Comparison of ENCODE assay signal across 25 cellular contexts in the genomic region with DNA sequence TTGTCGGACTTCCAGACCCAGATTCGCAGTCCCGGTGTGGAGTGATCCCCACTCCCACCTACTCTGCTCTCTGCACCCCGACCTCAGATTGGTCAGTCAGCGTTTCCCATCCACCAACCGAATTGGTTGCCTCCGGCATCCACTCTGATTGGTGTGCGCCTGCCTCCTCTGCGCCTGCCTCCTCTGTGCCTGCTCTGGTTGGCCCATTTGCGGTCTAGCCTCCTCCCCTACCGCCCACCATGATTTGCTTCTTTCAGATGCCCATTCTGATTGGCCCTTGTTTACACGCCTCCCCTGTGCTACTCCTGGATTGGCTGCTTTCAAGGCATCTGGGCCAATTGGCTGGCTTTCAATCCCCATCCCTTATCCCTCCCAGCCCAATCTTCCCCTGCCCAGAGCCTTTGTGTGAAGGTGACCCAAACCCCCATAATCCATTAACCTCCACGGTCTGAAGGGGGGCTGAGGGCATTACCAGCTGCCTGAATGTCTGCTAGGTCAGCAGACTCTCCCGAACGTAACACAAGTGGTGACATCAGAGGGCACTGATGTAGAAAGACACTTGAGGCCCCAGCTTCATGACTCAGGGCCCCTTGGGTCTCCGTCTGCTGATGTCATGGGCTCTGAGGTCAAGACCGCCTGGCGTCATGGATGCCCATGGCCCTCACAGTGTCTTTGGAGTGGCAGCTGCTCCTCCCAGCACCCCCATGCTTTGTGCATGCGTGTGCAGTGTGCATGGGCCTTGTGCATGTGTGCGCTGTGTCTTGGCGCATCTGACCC.
DNase-seq lines count a peak whose midpoint lies in the region; ATAC-seq, FAIRE-seq and TF ChIP-seq lines count a peak whose summit lies in the region.
"Had no signal": no experiment of that assay in that cellular context is flagged by ENCODE, and none has a peak within 500 bp of the region (broad histone marks: within the 10 kb centered on the region; RNA-seq: fewer than 3 reads in every experiment).

No MANE protein-coding gene starts in this region.

- H3K4me2 ChIP-seq in H1 (ENCODE audit: insufficient read depth in 1 of 2, low read depth in 2 of 2, low read length in 2 of 2) (no peak overlapping the region), mammary epithelial cell (ENCODE audit: insufficient read depth, low read depth, low read length) (no peak overlapping the region)
- H3K4me2 ChIP-seq: BLaER1 treated with 17β-estradiol and CSF1 and Interleukin-3, amounts not matched to agents 10 nM and 100 nM had no signal

- peak overlapping the region; percentile 47 for H4K91ac ChIP-seq in H1 (replicated peaks; ENCODE audit: insufficient read length, low read length)

- FAIRE-seq in H1 (lab: Jason Lieb, UNC), result no peak
- FAIRE-seq: GM19239, urothelium cell line had no signal

- no peak overlapping the region for H3K18ac ChIP-seq in H1 (ENCODE audit: extremely low read depth, low read length)

- no peak overlapping the region for H2BK120ac ChIP-seq in H1 (replicated peaks; ENCODE audit: low read depth, low read length)

- no peak overlapping the region for H2BK15ac ChIP-seq in H1 (ENCODE audit: low read length)

- no peaks in the 10 kb centered on the region for H3K79me2 ChIP-seq in H1 (ENCODE audit: control insufficient read depth in 1 of 2, insufficient read depth in 2 of 2, low read length in 2 of 2)
- no peaks in the 10 kb centered on the region for H3K79me2 ChIP-seq in mammary epithelial cell (ENCODE audit: insufficient read depth, low read length)

- peaks cover 3% of the 10 kb centered on the region for H3K36me3 Mint-ChIP-seq in activated T-cell treated with anti-CD3 and anti-CD28 coated beads, Interleukin-2, amount 50 U/mL, for 24 hours (ENCODE audit: low read depth)
- peaks cover 2% of the 10 kb centered on the region for H3K36me3 Mint-ChIP-seq in activated T-cell treated with anti-CD3 and anti-CD28 coated beads, Interleukin-2, amount 50 U/mL, for 4 hours (ENCODE audit: insufficient read depth)

- H3K4me1 ChIP-seq in HEK293 (ENCODE audit: control insufficient read depth, insufficient read depth, low read length) (0 out of 2 replicates have a peak, but pooled peaks cover 3% of the 10 kb centered on the region), H1 (replicated peaks in 1 of 4; ENCODE audit: control insufficient read depth in 3 of 4, insufficient read depth in 4 of 4, low read length in 3 of 4) (no peaks in the 10 kb centered on the region), gastrocnemius medialis (no peaks in the 10 kb centered on the region), tibial artery (peaks cover 0 to 25% (median 17%) of the 10 kb centered on the region in 4 donors), mammary epithelial cell (ENCODE audit: insufficient read depth, low read length) (peaks cover 13% of the 10 kb centered on the region)

- H3K23me2 ChIP-seq in H1 (ENCODE audit: low read depth, low read length), result no peaks in the 10 kb centered on the region

- H3K9me3 ChIP-seq in HEK293 (ENCODE audit: control insufficient read depth, insufficient read depth, low read depth, low read length), result no peaks in the 10 kb centered on the region
- peaks cover 16 to 19% of the 10 kb centered on the region in 2 experiments for H3K9me3 ChIP-seq in H1 (ENCODE audit: insufficient read depth in 2 of 2, low read depth in 1 of 2, low read length in 1 of 2)
- no peaks in the 10 kb centered on the region for H3K9me3 ChIP-seq in gastrocnemius medialis
- peaks cover 4 to 16% (median 15%) of the 10 kb centered on the region in 3 donors for H3K9me3 ChIP-seq in tibial artery
- peaks cover 15% of the 10 kb centered on the region for H3K9me3 ChIP-seq in mammary epithelial cell (replicated peaks; ENCODE audit: insufficient read depth, low read length)

- H2BK12ac ChIP-seq in H1 (ENCODE audit: low read depth, low read length), result no peak overlapping the region

- dilution Hi-C loops in mammary epithelial cell (cut with HindIII; ENCODE audit: low sequenced_read_pairs), result loop anchor here (25.0 kb wide), 1 partner anchor 250 kb away; a partner anchor contains a TSS

- H3K4me3 ChIP-seq in HEK293 (ENCODE audit: low read depth, low read length), result no peak overlapping the region
- no peak overlapping the region for H3K4me3 ChIP-seq in H1 (ENCODE audit: extremely low read depth in 1 of 4, insufficient read depth in 2 of 4, low read depth in 3 of 4, low read length in 4 of 4)
- H3K4me3 ChIP-seq in gastrocnemius medialis, result no peak overlapping the region
- no peak overlapping the region for H3K4me3 ChIP-seq in tibial artery
- no peak overlapping the region for H3K4me3 ChIP-seq in mammary epithelial cell (replicated peaks in 1 of 3; ENCODE audit: insufficient read depth in 1 of 3, low read depth in 2 of 3, low read length in 3 of 3)
- H3K4me3 ChIP-seq: BLaER1 treated with 17β-estradiol and CSF1 and Interleukin-3, amounts not matched to agents 10 nM and 100 nM; coronary artery had no signal

- H3K79me1 ChIP-seq in H1 (ENCODE audit: low read depth, low read length), result no peaks in the 10 kb centered on the region

- no peak for DNase-seq in activated T-cell treated with anti-CD3 and anti-CD28 coated beads, Interleukin-2, amount 50 U/mL, for 24 hours
- no peak for DNase-seq in activated T-cell treated with anti-CD3 and anti-CD28 coated beads, Interleukin-2, amount 50 U/mL, for 4 hours
- DNase-seq in H1 (ENCODE audit: low read depth in 1 of 2, low spot score in 2 of 2) (no peak), gastrocnemius medialis (no peak), tibial artery (no peak), mammary epithelial cell (no peak)
- DNase-seq: activated CD4-positive, alpha-beta T cell treated with anti-CD3 and anti-CD28 coated beads for 48 hours; EL; glutamatergic neuron; IMR-90; left cardiac atrium; NCI-H1105; NCI-H2029 treated with DMSO at 0.1 percent for 48 hours; NCI-H345; NCI-H82; stimulated activated CD8-positive, alpha-beta memory T cell treated with anti-CD3 and anti-CD28 coated beads, Interleukin-4, amount 100 ng/mL, for 48 hours had no signal

- no peak overlapping the region for H3K56ac ChIP-seq in H1 (replicated peaks; ENCODE audit: insufficient read length, low read depth, low read length)

- 93% methylated on average over 21 of the region's 21 CpGs; no CpG with 5 or more reads in 1 of the 2 experiments for WGBS in H1 (ENCODE audit: extremely low coverage in 1 of 2, insufficient coverage in 1 of 2, insufficient read length in 1 of 2, insufficient replicate concordance in 2 of 2, low coverage in 1 of 2, low lambda C conversion rate in 2 of 2, missing lambda C conversion rate in 1 of 2), 2 experiments
- WGBS in mammary epithelial cell (ENCODE audit: low coverage, missing lambda C conversion rate), result 97% methylated on average over 12 of the region's 21 CpGs

- no TSS peak for BruUV-seq in mammary epithelial cell (replicated peaks; lab: Mats Ljungman, UMichigan)

- CTCF ChIA-PET in HEK293 (lab: Yijun Ruan, JAX), result interaction anchor here (0.6 to 10.0 kb wide), 2 partner anchors 23 to 164 kb away, joined by 3 to 40 read pairs; no protein-coding TSS in a partner anchor
- CTCF ChIA-PET in H1 (lab: Charles Lee; ENCODE audit: partially characterized antibody), result interaction anchor here (2.6 kb wide), 1 partner anchor 22 kb away, joined by 7 read pairs; no protein-coding TSS in a partner anchor
- CTCF ChIA-PET in mammary epithelial cell (lab: Charles Lee; ENCODE audit: low non-redundant PET), result no interaction called here

- TF ChIP-seq POLR2A in H1 (IDR thresholded peaks at IDR 0.05; ENCODE audit: control extremely low read depth in 1 of 2, low read depth in 2 of 2, low read length in 2 of 2), result no peak
- no peak for TF ChIP-seq POLR2A in gastrocnemius medialis (IDR thresholded peaks at IDR 0.05)

- H4K8ac ChIP-seq in H1 (ENCODE audit: extremely low read depth, insufficient read depth, low read length), result peak overlapping the region; percentile 41; the same call in 1 of the 2 replicates

- TF ChIP-seq EP300 in H1 (IDR thresholded peaks at IDR 0.05; ENCODE audit: borderline replicate concordance in 1 of 2, low read depth in 2 of 2, low read length in 2 of 2), result no peak

- no peak overlapping the region for H4K5ac ChIP-seq in H1 (ENCODE audit: insufficient read length, low read depth, low read length)

- TF ChIP-seq RAD21 in H1 (IDR thresholded peaks at IDR 0.05 in 1 of 2, conservative IDR thresholded peaks at IDR 0.05 in 1 of 2; ENCODE audit: low read depth in 2 of 2, low read length in 2 of 2), result no peak

- no peak overlapping the region for H2AK5ac ChIP-seq in H1 (ENCODE audit: low read depth, low read length)

- POLR2A ChIA-PET in HEK293 (lab: Yijun Ruan, JAX), result no interaction called here
- POLR2A ChIA-PET in H1 (lab: Charles Lee; ENCODE audit: partially characterized antibody), result interaction anchor here (1.2 kb wide), 1 partner anchor 23 kb away, joined by 3 read pairs; no protein-coding TSS in a partner anchor

- no peak overlapping the region for H2BK5ac ChIP-seq in H1 (ENCODE audit: low read depth, low read length)

- intact Hi-C loops in gastrocnemius medialis (cut with DNase I; ENCODE audit: low total_unique reads) (loop anchor here (5.0 to 10.0 kb wide), 2 partner anchors 35 to 848 kb away; no protein-coding TSS in a partner anchor), tibial artery (cut with DNase I; ENCODE audit: low total_unique reads) (no loop called here), mammary epithelial cell (cut with micrococcal nuclease) (no loop called here)

- no peak overlapping the region for H3K4ac ChIP-seq in H1 (replicated peaks; ENCODE audit: insufficient read length, low read depth, low read length)

- H3K27me3 Mint-ChIP-seq in activated T-cell treated with anti-CD3 and anti-CD28 coated beads, Interleukin-2, amount 50 U/mL, for 24 hours, result no peaks in the 10 kb centered on the region
- no peaks in the 10 kb centered on the region for H3K27me3 Mint-ChIP-seq in activated T-cell treated with anti-CD3 and anti-CD28 coated beads, Interleukin-2, amount 50 U/mL, for 4 hours (ENCODE audit: low read depth)

- H2AFZ ChIP-seq in H1 (ENCODE audit: low read length) (no peak overlapping the region), mammary epithelial cell (ENCODE audit: low read depth, low read length) (no peak overlapping the region)

- H3K4me1 Mint-ChIP-seq in activated T-cell treated with anti-CD3 and anti-CD28 coated beads, Interleukin-2, amount 50 U/mL, for 24 hours (ENCODE audit: low read depth), result peaks cover 41% of the 10 kb centered on the region
- H3K4me1 Mint-ChIP-seq in activated T-cell treated with anti-CD3 and anti-CD28 coated beads, Interleukin-2, amount 50 U/mL, for 4 hours (ENCODE audit: low read depth), result peaks cover 35% of the 10 kb centered on the region

- H4K20me1 ChIP-seq in H1 (replicated peaks in 1 of 2; ENCODE audit: control insufficient read depth in 1 of 2, insufficient read depth in 2 of 2, low read length in 2 of 2) (peaks cover 0 to 2% of the 10 kb centered on the region in 2 experiments), mammary epithelial cell (ENCODE audit: insufficient read depth, low read length) (no peaks in the 10 kb centered on the region)
- H4K20me1 ChIP-seq: BLaER1 treated with 17β-estradiol and CSF1 and Interleukin-3, amounts not matched to agents 10 nM and 100 nM had no signal

- no peak overlapping the region for H3K14ac ChIP-seq in H1 (ENCODE audit: insufficient read length)

- in situ Hi-C loops in gastrocnemius medialis (cut with MboI; ENCODE audit: low sequenced_read_pairs in 4 of 4), result no loop called here
- in situ Hi-C loops in mammary epithelial cell (cut with MboI; ENCODE audit: low sequenced_read_pairs in 2 of 2), result no loop called here

- H3K9me3 Mint-ChIP-seq in activated T-cell treated with anti-CD3 and anti-CD28 coated beads, Interleukin-2, amount 50 U/mL, for 24 hours, result peaks cover 11% of the 10 kb centered on the region
- peaks cover 3% of the 10 kb centered on the region for H3K9me3 Mint-ChIP-seq in activated T-cell treated with anti-CD3 and anti-CD28 coated beads, Interleukin-2, amount 50 U/mL, for 4 hours

- no peak for ATAC-seq in activated T-cell treated with anti-CD3 and anti-CD28 coated beads, Interleukin-2, amount 50 U/mL, for 4 hours
- ATAC-seq in gastrocnemius medialis (peak; percentile 24 to 42), GM21390 (IDR thresholded peaks at IDR 0.05; ENCODE audit: unreplicated experiment) (no peak)
- ATAC-seq: left cardiac atrium; natural killer cell treated with Interleukin-12 subunit alpha and Interleukin-12 subunit beta and Interleukin-15 and Interleukin-18, amount 100 ng/mL, for 72 hours; Right ventricle myocardium inferior; sciatic nerve had no signal

- peak overlapping the region; percentile 94 for H3K27ac Mint-ChIP-seq in activated T-cell treated with anti-CD3 and anti-CD28 coated beads, Interleukin-2, amount 50 U/mL, for 24 hours

- TF ChIP-seq CTCF in HEK293 (tag by site-specific recombination; IDR thresholded peaks at IDR 0.05), result no peak
- no peak for TF ChIP-seq CTCF in H1 (IDR thresholded peaks at IDR 0.05; ENCODE audit: control extremely low read depth in 1 of 3, insufficient read depth in 1 of 3, low read depth in 1 of 3, low read length in 3 of 3)
- TF ChIP-seq CTCF in gastrocnemius medialis (IDR thresholded peaks at IDR 0.05 in 4 of 5, conservative IDR thresholded peaks at IDR 0.05 in 1 of 5), result no peak
- TF ChIP-seq CTCF in tibial artery (IDR thresholded peaks at IDR 0.05), result no peak
- TF ChIP-seq CTCF in mammary epithelial cell (conservative IDR thresholded peaks at IDR 0.05 in 1 of 2, IDR thresholded peaks at IDR 0.05 in 1 of 2; ENCODE audit: extremely low read depth in 1 of 2, insufficient read depth in 1 of 2, low read depth in 1 of 2, low read length in 2 of 2), result no peak

- H3K27ac ChIP-seq in HEK293 (ENCODE audit: extremely low read depth, low read depth, low read length), result no peak overlapping the region
- no peak overlapping the region; the same call in 1 of the 2 replicates for H3K27ac ChIP-seq in H1 (ENCODE audit: low read depth, low read length)
- H3K27ac ChIP-seq in gastrocnemius medialis, result peak overlapping the region; percentile 34 to 64 (median 50)
- H3K27ac ChIP-seq in tibial artery, result peak overlapping the region in 1 of 2 donors; percentile 60
- no peak overlapping the region for H3K27ac ChIP-seq in mammary epithelial cell (ENCODE audit: insufficient read depth, low read depth, low read length)
- H3K27ac ChIP-seq: BLaER1 treated with 17β-estradiol and CSF1 and Interleukin-3, amounts not matched to agents 10 nM and 100 nM had no signal

- no peak overlapping the region for H3K4me3 Mint-ChIP-seq in activated T-cell treated with anti-CD3 and anti-CD28 coated beads, Interleukin-2, amount 50 U/mL, for 24 hours
- H3K4me3 Mint-ChIP-seq in activated T-cell treated with anti-CD3 and anti-CD28 coated beads, Interleukin-2, amount 50 U/mL, for 4 hours, result no peak overlapping the region

- H3K36me3 ChIP-seq in HEK293 (ENCODE audit: control insufficient read depth in 2 of 2, insufficient read depth in 1 of 2, low read length in 2 of 2) (no peaks in the 10 kb centered on the region), H1 (ENCODE audit: control insufficient read depth in 2 of 4, insufficient read depth in 4 of 4, low read length in 3 of 4) (peaks cover 3 to 18% (median 12%) of the 10 kb centered on the region in 4 experiments; a peak in 6 of 8 replicates), gastrocnemius medialis (peaks cover 0 to 71% of the 10 kb centered on the region in 2 donors), tibial artery (no peaks in the 10 kb centered on the region), mammary epithelial cell (ENCODE audit: insufficient read depth, low read length) (no peaks in the 10 kb centered on the region)

- H3K27me3 ChIP-seq in H1 (replicated peaks in 1 of 4; ENCODE audit: control insufficient read depth in 3 of 4, extremely low read depth in 1 of 4, insufficient read depth in 3 of 4, low read length in 3 of 4), result no peaks in the 10 kb centered on the region
- H3K27me3 ChIP-seq in gastrocnemius medialis, result no peaks in the 10 kb centered on the region
- H3K27me3 ChIP-seq in tibial artery, result no peaks in the 10 kb centered on the region
- H3K27me3 ChIP-seq in mammary epithelial cell (ENCODE audit: insufficient read depth, low read length), result no peaks in the 10 kb centered on the region
- H3K27me3 ChIP-seq: BLaER1 treated with 17β-estradiol and CSF1 and Interleukin-3, amounts not matched to agents 10 nM and 100 nM had no signal

- H3K23ac ChIP-seq in H1 (ENCODE audit: insufficient read length), result no peak overlapping the region

- no peak overlapping the region for H3K9ac ChIP-seq in H1 (replicated peaks in 1 of 4; ENCODE audit: extremely low read depth in 1 of 4, low read depth in 3 of 4, low read length in 3 of 4)
- no peak overlapping the region for H3K9ac ChIP-seq in mammary epithelial cell (ENCODE audit: insufficient read depth, low read length)
- H3K9ac ChIP-seq: BLaER1 treated with 17β-estradiol and CSF1 and Interleukin-3, amounts not matched to agents 10 nM and 100 nM had no signal

- H2BK20ac ChIP-seq in H1 (ENCODE audit: low read length), result no peak overlapping the region

Comparison
In these comparisons a context has a peak if more than half of its experiments do, and no peak if none do; other contexts are left out.
1. ATAC-seq: peak in gastrocnemius medialis (2 of 2); none in activated T-cell treated with anti-CD3 and anti-CD28 coated beads, Interleukin-2, amount 50 U/mL, for 4 hours (0 of 2) and GM21390 (single experiment).
2. H3K27ac ChIP-seq: peak in gastrocnemius medialis (4 of 4); none in HEK293 (single experiment), H1 (single experiment) and mammary epithelial cell (single experiment).